ENCODE assay signal across 8 cellular contexts in the genomic region with DNA sequence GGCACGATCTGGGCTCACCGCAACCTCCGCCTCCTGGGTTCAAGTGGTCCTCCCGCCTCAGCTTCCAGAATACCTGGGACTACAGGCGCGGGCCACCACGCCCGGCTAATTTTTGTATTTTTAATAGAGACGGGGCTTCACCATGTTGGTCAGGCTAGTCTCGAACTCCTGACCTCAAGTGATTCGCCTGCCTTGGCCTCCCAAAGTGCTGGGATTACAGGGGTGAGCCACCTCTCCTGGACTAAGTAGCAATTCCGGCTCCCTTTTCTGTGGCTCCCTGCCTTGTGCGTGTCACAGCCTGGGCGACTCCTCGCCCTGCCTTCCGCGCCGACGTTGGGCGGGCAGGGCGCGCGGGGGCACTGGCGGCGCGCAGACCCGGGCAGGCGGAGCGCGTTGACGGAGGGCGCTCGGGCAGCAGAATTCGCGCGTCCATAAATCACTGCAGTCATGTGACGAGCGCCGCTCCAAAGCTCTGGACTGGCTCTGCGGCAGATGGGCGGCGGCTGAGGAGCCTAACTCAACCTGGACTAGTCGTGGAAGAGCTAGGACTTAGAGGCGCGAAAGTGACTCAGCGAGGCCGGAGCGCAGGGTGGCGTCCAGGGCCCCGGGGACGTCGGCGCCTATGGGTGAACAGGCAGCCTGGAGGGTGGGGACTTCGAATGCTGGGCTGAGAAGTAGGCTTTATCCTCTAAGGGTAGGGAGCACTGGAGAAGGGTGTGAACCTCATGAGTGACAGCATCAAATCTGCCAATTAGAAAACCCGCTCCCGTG. TPM values are rescaled to one million over a fixed set of nuclear protein-coding genes. Genes with fewer than 3 reads are reported as not detected.
DNase-seq lines count a peak whose midpoint lies in the region; ATAC-seq and TF ChIP-seq lines count a peak whose summit lies in the region.

No MANE protein-coding gene starts in this region.

- H3K27ac ChIP-seq in gastroesophageal sphincter (peak overlapping the region; percentile 63 to 95 (median 91)), ovary (peak overlapping the region in 1 of 2 donors; percentile 48)

- H3K36me3 ChIP-seq in BE2C (peaks cover 17% of the 10 kb centered on the region), gastroesophageal sphincter (peaks cover 0 to 23% of the 10 kb centered on the region in 2 donors), ovary (no peaks in the 10 kb centered on the region)

- no peaks in the 10 kb centered on the region for H3K9me3 ChIP-seq in BE2C
- H3K9me3 ChIP-seq in gastroesophageal sphincter, result no peaks in the 10 kb centered on the region
- no peaks in the 10 kb centered on the region for H3K9me3 ChIP-seq in ovary

- no peak for TF ChIP-seq EP300 in gastroesophageal sphincter (IDR thresholded peaks at IDR 0.05)
- no peak for TF ChIP-seq EP300 in ovary (IDR thresholded peaks at IDR 0.05)

- ATAC-seq in GM18867 (IDR thresholded peaks at IDR 0.05; ENCODE audit: unreplicated experiment) (peak; percentile 54), gastroesophageal sphincter (peak; percentile 86), HG03442 (IDR thresholded peaks at IDR 0.05; ENCODE audit: unreplicated experiment) (no peak)

- TF ChIP-seq POLR2A in gastroesophageal sphincter (IDR thresholded peaks at IDR 0.05) (peak; percentile 35 to 64), ovary (IDR thresholded peaks at IDR 0.05) (no peak)

- H3K27me3 ChIP-seq in BE2C, result no peaks in the 10 kb centered on the region
- H3K27me3 ChIP-seq in gastroesophageal sphincter, result no peaks in the 10 kb centered on the region
- H3K27me3 ChIP-seq in ovary, result no peaks in the 10 kb centered on the region

- peak; percentile 92 for DNase-seq in BE2C
- DNase-seq in NCI-H2196 treated with DMSO at 0.1 percent for 48 hours (lab: John Stamatoyannopoulos, UW; ENCODE audit: unreplicated experiment), result peak; percentile 90
- DNase-seq in activated CD8-positive, alpha-beta memory T cell treated with anti-CD3 and anti-CD28 coated beads, Interleukin-2, amount 50 U/mL, for 48 hours, result peak; percentile 78
- peak; percentile 73 to 86 (median 77) for DNase-seq in ovary
- DNase-seq in Kasumi-1 (lab: John Stamatoyannopoulos, UW), result no peak

- 50 to 65% methylated on average over 5 to 8 of the region's 56 CpGs for WGBS in gastroesophageal sphincter (ENCODE audit: low coverage in 1 of 2), 2 donors
- WGBS in ovary, 3 donors, result 9 to 14% (median 13%) methylated on average over 56 of the region's 56 CpGs

- H3K4me1 ChIP-seq in BE2C (no peaks in the 10 kb centered on the region), gastroesophageal sphincter (peaks cover 0 to 29% (median 9%) of the 10 kb centered on the region in 3 donors), ovary (ENCODE audit: insufficient read depth) (peaks cover 6% of the 10 kb centered on the region)

- intact Hi-C loops in ovary (cut with DNase I), result no loop called here

- peak; percentile 18 for TF ChIP-seq CTCF in BE2C (IDR thresholded peaks at IDR 0.05; ENCODE audit: low read depth, low read length)
- peak in 3 of 4 experiments; percentile 33 to 74 (median 43) for TF ChIP-seq CTCF in gastroesophageal sphincter (IDR thresholded peaks at IDR 0.05)
- TF ChIP-seq CTCF in ovary (IDR thresholded peaks at IDR 0.05), result peak in 1 of 3 donors; percentile 49

- peak overlapping the region; percentile 26 for H3K4me3 ChIP-seq in BE2C (ENCODE audit: low read depth, low read length)
- H3K4me3 ChIP-seq in gastroesophageal sphincter, result peak overlapping the region; percentile 75 to 94
- peak overlapping the region; percentile 78 for H3K4me3 ChIP-seq in ovary

RNA-seq across cellular contexts. Expression of gene CIZ1, which starts 1.4 kb away (rescaled TPM):
- 260 TPM for polyA plus RNA-seq in BE2C (2012; ENCODE audit: insufficient read depth, insufficient read length, low read depth)
- total RNA-seq in gastroesophageal sphincter (10 to 100 TPM; 41.7 to 83.9 (median 58.1) TPM), ovary (100 to 1,000 TPM in 5 of 7 donors, 10 to 100 TPM in 2; 53.1 to 185 (median 153) TPM)
- polyA plus RNA-seq in ovary, result 10 to 100 TPM; 86.6 to 87.8 TPM

RNA-seq across cellular contexts. Expression of gene DNM1, which starts 10.4 kb away (rescaled TPM):
- 83.3 TPM for polyA plus RNA-seq in BE2C (2012; ENCODE audit: insufficient read depth, insufficient read length, low read depth)
- total RNA-seq in gastroesophageal sphincter, result 10 to 100 TPM in 2 of 4 donors, 1 to 10 TPM in 2; 8.6 to 22.3 (median 14.4) TPM
- 10 to 100 TPM in 1 of 7 donors, 1 to 10 TPM in 6; 1.2 to 10.4 (median 4.6) TPM for total RNA-seq in ovary
- 1 to 10 TPM; 2.0 to 7.6 TPM for polyA plus RNA-seq in ovary

RNA-seq across cellular contexts. Expression of gene BBLN, which starts 32.7 kb away (rescaled TPM):
- 221 TPM for polyA plus RNA-seq in BE2C (2012; ENCODE audit: insufficient read depth, insufficient read length, low read depth)
- total RNA-seq in gastroesophageal sphincter, result 100 to 1,000 TPM; 139 to 165 (median 145) TPM
- 100 to 1,000 TPM in 1 of 7 donors, 10 to 100 TPM in 6; 17.9 to 210 (median 31.7) TPM for total RNA-seq in ovary
- polyA plus RNA-seq in ovary, result 10 to 100 TPM in 1 of 2 donors, 1 to 10 TPM in 1; 2.4 to 59.3 TPM

RNA-seq across cellular contexts. Expression of gene LCN2, which starts 43.5 kb away (rescaled TPM):
- polyA plus RNA-seq in BE2C (2012; ENCODE audit: insufficient read depth, insufficient read length, low read depth), result not detected
- total RNA-seq in gastroesophageal sphincter (100 to 1,000 TPM in 1 of 4 donors, 1 to 10 TPM in 1, under 1 TPM in 1, not detected in 1; 0.58 to 222 (median 1.4) TPM), ovary (10 to 100 TPM in 2 of 7 donors, 1 to 10 TPM in 3, under 1 TPM in 1, not detected in 1; 0.33 to 19.5 (median 4.3) TPM)
- polyA plus RNA-seq in ovary, result under 1 TPM in 1 of 2 donors, not detected in 1; 0.46 TPM

Comparison
In these comparisons a context has a peak if more than half of its experiments do, and no peak if none do; other contexts are left out.
1. DNase-seq: peak in BE2C (single experiment), NCI-H2196 treated with DMSO at 0.1 percent for 48 hours (single experiment), activated CD8-positive, alpha-beta memory T cell treated with anti-CD3 and anti-CD28 coated beads, Interleukin-2, amount 50 U/mL, for 48 hours (single experiment) and ovary (5 of 5); none in Kasumi-1 (0 of 2).
2. H3K4me3 ChIP-seq: peak in every context shown above with its lines; median percentile 84 in gastroesophageal sphincter; 78 in ovary; 26 in BE2C.